ENCODE assay signal across 8 cellular contexts in the genomic region with DNA sequence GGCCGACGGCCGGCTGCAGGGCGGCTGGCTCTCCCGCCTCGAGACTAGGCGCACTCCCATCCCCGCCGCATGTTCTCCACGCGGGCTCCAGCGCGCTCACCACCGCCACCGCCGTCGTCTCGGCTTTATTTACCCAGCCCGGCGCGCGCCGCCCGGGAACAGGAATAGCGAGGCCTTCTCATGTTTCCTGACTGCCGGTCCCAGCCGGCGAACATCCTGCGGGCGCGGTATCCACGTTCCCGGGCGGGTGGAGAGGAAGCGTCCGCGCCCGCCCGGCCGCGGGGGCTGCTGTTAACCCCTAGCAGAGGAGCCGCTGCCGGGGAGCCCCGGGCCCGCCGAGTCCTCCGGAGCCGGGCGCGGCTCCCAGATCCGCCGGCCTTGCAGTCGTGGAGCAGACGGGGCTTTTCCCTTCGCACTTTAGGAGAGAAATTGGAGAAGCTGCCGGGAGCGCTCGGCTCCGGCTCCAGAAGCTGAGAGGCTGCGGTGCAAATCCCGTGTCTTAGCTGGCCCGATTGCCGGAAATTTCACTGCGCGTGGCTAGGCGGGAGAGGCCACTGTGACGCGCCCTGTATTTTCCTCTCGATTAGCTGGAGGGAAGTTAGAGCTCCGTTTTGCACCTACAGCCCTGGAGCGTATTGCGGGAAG. TPM values are rescaled to one million over a fixed set of nuclear protein-coding genes. Genes with fewer than 3 reads are reported as not detected.
DNase-seq lines count a peak whose midpoint lies in the region; ATAC-seq and TF ChIP-seq lines count a peak whose summit lies in the region.

MKX (minus strand) TSS at position 101 of the 645 bp plus-strand sequence. CDS start 2,404 bp downstream, outside the sequence.

- WGBS in hepatocyte (ENCODE audit: low lambda C conversion rate, missing lambda C conversion rate) = 2% methylated on average over 66 of the region's 72 CpGs
- 2 to 4% methylated on average over 72 of the region's 72 CpGs for WGBS in sigmoid colon, 2 donors

- peaks cover 55% of the 10 kb centered on the region for H3K27me3 Mint-ChIP-seq in IgD-negative memory B cell
- peaks cover 83% of the 10 kb centered on the region for H3K27me3 Mint-ChIP-seq in activated naive CD4-positive, alpha-beta T cell treated with anti-CD3 and anti-CD28 coated beads, Interleukin-2, amount 10 ng/mL, durations not matched to agents 7 days and 5 days

- H3K4me1 ChIP-seq in hepatocyte (ENCODE audit: insufficient read depth) (peaks cover 39% of the 10 kb centered on the region), sigmoid colon (peaks cover 0 to 56% (median 38%) of the 10 kb centered on the region in 4 donors)

- ATAC-seq in HG02852 (IDR thresholded peaks at IDR 0.05; ENCODE audit: unreplicated experiment) (no peak), GM21786 (IDR thresholded peaks at IDR 0.05; ENCODE audit: unreplicated experiment) (no peak)

- H3K36me3 ChIP-seq in hepatocyte (replicated peaks; ENCODE audit: insufficient read depth, low read depth) = no peaks in the 10 kb centered on the region
- H3K36me3 ChIP-seq in sigmoid colon = no peaks in the 10 kb centered on the region

- no peaks in the 10 kb centered on the region for H3K9me3 Mint-ChIP-seq in IgD-negative memory B cell
- H3K9me3 Mint-ChIP-seq in activated naive CD4-positive, alpha-beta T cell treated with anti-CD3 and anti-CD28 coated beads, Interleukin-2, amount 10 ng/mL, durations not matched to agents 7 days and 5 days = no peaks in the 10 kb centered on the region

- DNase-seq in AG09319 (ENCODE audit: extremely low read depth, low read depth) = peak; percentile 64
- DNase-seq in activated naive CD4-positive, alpha-beta T cell treated with anti-CD3 and anti-CD28 coated beads, Interleukin-2, amount 10 ng/mL, durations not matched to agents 7 days and 5 days = peak; percentile 52
- peak; percentile 69 for DNase-seq in hepatocyte (ENCODE audit: low spot score)
- DNase-seq in sigmoid colon = peak; percentile 87
- DNase-seq in NCI-H1436 (lab: John Stamatoyannopoulos, UW) = no peak

- peak within 1 kb of the TSS; percentile 72 to 88 (median 82) for H3K4me3 Mint-ChIP-seq in IgD-negative memory B cell
- peak within 1 kb of the TSS; percentile 72 for H3K4me3 Mint-ChIP-seq in activated naive CD4-positive, alpha-beta T cell treated with anti-CD3 and anti-CD28 coated beads, Interleukin-2, amount 10 ng/mL, durations not matched to agents 7 days and 5 days

- no peaks in the 10 kb centered on the region for H4K20me1 ChIP-seq in hepatocyte (ENCODE audit: insufficient read depth, poor library complexity, severe bottlenecking)

- H3K9me3 ChIP-seq in hepatocyte (ENCODE audit: low read depth) (no peaks in the 10 kb centered on the region), sigmoid colon (no peaks in the 10 kb centered on the region)

- H3K79me2 ChIP-seq in hepatocyte = no peaks in the 10 kb centered on the region

- H3K27ac Mint-ChIP-seq in IgD-negative memory B cell = peak within 1 kb of the TSS; percentile 1 to 89 (median 33)
- peak within 1 kb of the TSS; percentile 50 for H3K27ac Mint-ChIP-seq in activated naive CD4-positive, alpha-beta T cell treated with anti-CD3 and anti-CD28 coated beads, Interleukin-2, amount 10 ng/mL, durations not matched to agents 7 days and 5 days

- peak within 1 kb of the TSS; percentile 55 for H2AFZ ChIP-seq in hepatocyte

- H3K27me3 ChIP-seq in hepatocyte = peaks cover 95% of the 10 kb centered on the region
- peaks cover 0 to 57% (median 10%) of the 10 kb centered on the region in 3 donors for H3K27me3 ChIP-seq in sigmoid colon

- TF ChIP-seq CTCF in AG09319 (IDR thresholded peaks at IDR 0.05; ENCODE audit: low read depth, low read length) = no peak
- TF ChIP-seq CTCF in hepatocyte (IDR thresholded peaks at IDR 0.05; ENCODE audit: poor library complexity) = no peak
- peak in 1 of 4 experiments; percentile 17 for TF ChIP-seq CTCF in sigmoid colon (IDR thresholded peaks at IDR 0.05)

- intact Hi-C loops in sigmoid colon (cut with DNase I) = loop anchor here (5.0 kb wide), 1 partner anchor 189 kb away; no protein-coding TSS in a partner anchor

- H3K27ac ChIP-seq in hepatocyte = no peak within 1 kb of the TSS
- H3K27ac ChIP-seq in sigmoid colon = peak within 1 kb of the TSS; percentile 95 to 98 (median 97)

- H3K4me3 ChIP-seq in hepatocyte (peak within 1 kb of the TSS; percentile 21), sigmoid colon (peak within 1 kb of the TSS; percentile 67 to 78 (median 75))

- H3K36me3 Mint-ChIP-seq in IgD-negative memory B cell = no peaks in the 10 kb centered on the region
- peaks cover 1% of the 10 kb centered on the region for H3K36me3 Mint-ChIP-seq in activated naive CD4-positive, alpha-beta T cell treated with anti-CD3 and anti-CD28 coated beads, Interleukin-2, amount 10 ng/mL, durations not matched to agents 7 days and 5 days

- no peak for TF ChIP-seq POLR2A in sigmoid colon (IDR thresholded peaks at IDR 0.05)

- peaks cover 6 to 16% (median 12%) of the 10 kb centered on the region in 3 donors for H3K4me1 Mint-ChIP-seq in IgD-negative memory B cell
- peaks cover 48% of the 10 kb centered on the region for H3K4me1 Mint-ChIP-seq in activated naive CD4-positive, alpha-beta T cell treated with anti-CD3 and anti-CD28 coated beads, Interleukin-2, amount 10 ng/mL, durations not matched to agents 7 days and 5 days

- H3K4me2 ChIP-seq in hepatocyte = peak within 1 kb of the TSS; percentile 97

- H3K9me2 ChIP-seq in hepatocyte (replicated peaks; ENCODE audit: insufficient read depth) = no peaks in the 10 kb centered on the region

- CTCF ChIA-PET in activated naive CD4-positive, alpha-beta T cell treated with anti-CD3 and anti-CD28 coated beads, Interleukin-2, amount 10 ng/mL, durations not matched to agents 7 days and 5 days (lab: Charles Lee) = interaction anchor here (1.1 kb wide), 1 partner anchor 496 kb away, joined by 4 read pairs; no protein-coding TSS in a partner anchor

- no peak for TF ChIP-seq EP300 in sigmoid colon (IDR thresholded peaks at IDR 0.05)

RNA-seq across cellular contexts. Expression of gene MKX, which starts in this region (rescaled TPM):
- not detected for polyA plus RNA-seq in IgD-negative memory B cell
- total RNA-seq in hepatocyte = 0.72 and 0.90 TPM in 2 replicates
- polyA plus RNA-seq in hepatocyte = 0.10 and 0.94 TPM in 2 replicates
- 10 to 100 TPM; 11.0 to 34.9 (median 12.8) TPM for total RNA-seq in sigmoid colon
- polyA plus RNA-seq in sigmoid colon = 1 to 10 TPM in 1 of 3 donors, under 1 TPM in 1, not detected in 1; 0.28 to 1.2 TPM

Comparison
In these comparisons a context has a peak if more than half of its experiments do, and no peak if none do; other contexts are left out.
1. Peak in DNase-seq, H3K4me3 ChIP-seq and H3K4me2 ChIP-seq in hepatocyte; RNA of the gene not detected or under 1 TPM.